1 cellular context compared by ENCODE assay signal in the genomic region with DNA sequence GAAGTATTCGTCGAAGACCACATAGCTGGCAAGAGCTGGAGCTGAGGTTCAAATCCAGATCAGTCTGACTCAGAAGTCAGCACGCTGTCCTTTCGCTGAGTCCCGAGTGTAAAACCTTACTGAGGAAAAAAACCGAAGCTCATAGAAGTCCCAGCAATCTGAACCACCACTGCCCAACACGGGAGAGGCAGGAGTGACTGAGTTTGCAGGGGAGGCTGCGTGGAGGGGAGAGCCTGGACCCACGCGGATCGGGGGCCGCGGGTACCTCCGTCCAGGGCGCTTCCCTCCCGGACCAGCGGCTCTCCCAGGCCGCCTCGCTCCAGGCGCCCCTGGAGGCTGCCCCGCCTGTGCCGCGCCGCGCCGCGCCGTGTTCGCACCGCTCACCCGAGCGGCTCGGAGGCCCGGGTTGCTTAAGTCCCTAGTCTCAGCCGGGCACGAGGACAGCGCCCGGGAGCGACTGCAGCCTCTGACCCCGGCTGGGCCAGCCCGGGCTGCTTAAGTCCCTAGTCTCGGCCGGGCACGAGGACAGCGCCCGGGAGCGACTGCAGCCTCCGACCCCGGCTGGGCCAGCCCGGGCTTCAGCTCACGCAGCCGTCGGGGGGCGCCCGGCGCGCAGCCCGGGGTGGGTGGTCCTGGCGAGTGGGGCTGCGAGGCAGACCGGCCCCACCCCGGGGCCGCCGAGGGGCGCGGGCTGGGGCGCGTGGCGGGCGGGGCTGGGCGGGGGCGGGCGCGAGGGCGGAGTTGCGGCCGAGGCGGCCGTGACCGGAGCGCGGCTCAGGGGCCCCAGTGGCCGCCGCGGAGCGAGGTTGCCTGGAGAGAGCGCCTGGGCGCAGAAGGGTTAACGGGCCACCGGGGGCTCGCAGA.
TF ChIP-seq lines count a peak whose summit lies in the region.

A gene (plus strand): TSS at position 777 of the 864 bp plus-strand sequence. CDS start 2,881 bp downstream, outside the sequence.

TF ChIP-seq in HEK293, 187 proteins besides CTCF, POLR2A, EP300 and RAD21 (continued from another document and continues in another):
- TF ChIP-seq MEIS1 (CRISPR knock-in tag; IDR thresholded peaks at IDR 0.05; ENCODE audit: borderline replicate concordance) (no peak), ZBTB21 (tag by site-specific recombination; IDR thresholded peaks at IDR 0.05) (no peak), ZNF561 (tag by site-specific recombination; IDR thresholded peaks at IDR 0.05; ENCODE audit: borderline replicate concordance) (peak; percentile 74), ZNF530 (tag by site-specific recombination; IDR thresholded peaks at IDR 0.05; ENCODE audit: low read depth) (no peak), ZNF544 (tag by site-specific recombination; IDR thresholded peaks at IDR 0.05) (no peak), ZNF114 (tag by site-specific recombination; IDR thresholded peaks at IDR 0.05) (no peak), ZNF658 (tag by site-specific recombination; IDR thresholded peaks at IDR 0.05) (no peak), WT1 (tag by site-specific recombination; IDR thresholded peaks at IDR 0.05) (no peak), SP2 (tag by site-specific recombination; IDR thresholded peaks at IDR 0.05) (no peak), ZBTB17 (tag by site-specific recombination; IDR thresholded peaks at IDR 0.05) (peak; percentile 71), KLF10 (tag by site-specific recombination; IDR thresholded peaks at IDR 0.05) (no peak), ZXDB (tag by site-specific recombination; IDR thresholded peaks at IDR 0.05) (peak; percentile 59), ZNF302 (tag by site-specific recombination; IDR thresholded peaks at IDR 0.05; ENCODE audit: low read depth) (no peak), ZNF621 (tag by site-specific recombination; IDR thresholded peaks at IDR 0.05) (no peak), ZNF423 (tag by site-specific recombination; IDR thresholded peaks at IDR 0.05) (no peak), ZNF776 (tag by site-specific recombination; IDR thresholded peaks at IDR 0.05; ENCODE audit: borderline replicate concordance) (no peak), ZNF133 (tag by site-specific recombination; IDR thresholded peaks at IDR 0.05) (no peak), MZF1 (tag by site-specific recombination; IDR thresholded peaks at IDR 0.05; ENCODE audit: borderline replicate concordance) (no peak), SETDB1 (IDR thresholded peaks at IDR 0.05; ENCODE audit: insufficient read length, low read length) (no peak), TCF7L2 (IDR thresholded peaks at IDR 0.05; ENCODE audit: borderline replicate concordance, low read depth, low read length) (no peak), ZNF660 (tag by site-specific recombination; IDR thresholded peaks at IDR 0.05) (0 out of 2 replicates have a peak, but pooled peaks have one; percentile 41), ZNF768 (tag by site-specific recombination; IDR thresholded peaks at IDR 0.05) (no peak), ZNF341 (tag by site-specific recombination; IDR thresholded peaks at IDR 0.05; ENCODE audit: low read depth) (0 out of 2 replicates have a peak, but pooled peaks have one; percentile 20), HOXA7 (CRISPR knock-in tag; IDR thresholded peaks at IDR 0.05; ENCODE audit: borderline replicate concordance) (no peak), ZSCAN23 (tag by site-specific recombination; IDR thresholded peaks at IDR 0.05) (no peak), ZNF777 (tag by site-specific recombination; IDR thresholded peaks at IDR 0.05; ENCODE audit: borderline replicate concordance) (no peak), ZNF596 (tag by site-specific recombination; IDR thresholded peaks at IDR 0.05) (peak; percentile 66), ZNF184 (tag by site-specific recombination; IDR thresholded peaks at IDR 0.05) (no peak), SP7 (tag by site-specific recombination; IDR thresholded peaks at IDR 0.05) (no peak), ZNF830 (tag by site-specific recombination; IDR thresholded peaks at IDR 0.05; ENCODE audit: low read depth) (no peak), ZNF391 (tag by site-specific recombination; IDR thresholded peaks at IDR 0.05; ENCODE audit: borderline replicate concordance, low read depth) (no peak), ZNF416 (tag by site-specific recombination; IDR thresholded peaks at IDR 0.05) (no peak)
- TF ChIP-seq, protein P1, sequence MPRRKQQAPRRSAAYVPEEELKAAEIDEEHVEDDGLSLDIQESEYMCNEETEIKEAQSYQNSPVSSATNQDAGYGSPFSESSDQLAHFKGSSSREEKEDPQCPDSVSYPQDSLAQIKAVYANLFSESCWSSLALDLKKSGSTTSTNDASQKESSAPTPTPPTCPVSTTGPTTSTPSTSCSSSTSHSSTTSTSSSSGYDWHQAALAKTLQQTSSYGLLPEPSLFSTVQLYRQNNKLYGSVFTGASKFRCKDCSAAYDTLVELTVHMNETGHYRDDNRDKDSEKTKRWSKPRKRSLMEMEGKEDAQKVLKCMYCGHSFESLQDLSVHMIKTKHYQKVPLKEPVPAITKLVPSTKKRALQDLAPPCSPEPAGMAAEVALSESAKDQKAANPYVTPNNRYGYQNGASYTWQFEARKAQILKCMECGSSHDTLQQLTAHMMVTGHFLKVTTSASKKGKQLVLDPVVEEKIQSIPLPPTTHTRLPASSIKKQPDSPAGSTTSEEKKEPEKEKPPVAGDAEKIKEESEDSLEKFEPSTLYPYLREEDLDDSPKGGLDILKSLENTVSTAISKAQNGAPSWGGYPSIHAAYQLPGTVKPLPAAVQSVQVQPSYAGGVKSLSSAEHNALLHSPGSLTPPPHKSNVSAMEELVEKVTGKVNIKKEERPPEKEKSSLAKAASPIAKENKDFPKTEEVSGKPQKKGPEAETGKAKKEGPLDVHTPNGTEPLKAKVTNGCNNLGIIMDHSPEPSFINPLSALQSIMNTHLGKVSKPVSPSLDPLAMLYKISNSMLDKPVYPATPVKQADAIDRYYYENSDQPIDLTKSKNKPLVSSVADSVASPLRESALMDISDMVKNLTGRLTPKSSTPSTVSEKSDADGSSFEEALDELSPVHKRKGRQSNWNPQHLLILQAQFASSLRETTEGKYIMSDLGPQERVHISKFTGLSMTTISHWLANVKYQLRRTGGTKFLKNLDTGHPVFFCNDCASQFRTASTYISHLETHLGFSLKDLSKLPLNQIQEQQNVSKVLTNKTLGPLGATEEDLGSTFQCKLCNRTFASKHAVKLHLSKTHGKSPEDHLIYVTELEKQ (tag by site-specific recombination; IDR thresholded peaks at IDR 0.05; ENCODE audit: borderline replicate concordance) = no peak
- TF ChIP-seq, protein P2, sequence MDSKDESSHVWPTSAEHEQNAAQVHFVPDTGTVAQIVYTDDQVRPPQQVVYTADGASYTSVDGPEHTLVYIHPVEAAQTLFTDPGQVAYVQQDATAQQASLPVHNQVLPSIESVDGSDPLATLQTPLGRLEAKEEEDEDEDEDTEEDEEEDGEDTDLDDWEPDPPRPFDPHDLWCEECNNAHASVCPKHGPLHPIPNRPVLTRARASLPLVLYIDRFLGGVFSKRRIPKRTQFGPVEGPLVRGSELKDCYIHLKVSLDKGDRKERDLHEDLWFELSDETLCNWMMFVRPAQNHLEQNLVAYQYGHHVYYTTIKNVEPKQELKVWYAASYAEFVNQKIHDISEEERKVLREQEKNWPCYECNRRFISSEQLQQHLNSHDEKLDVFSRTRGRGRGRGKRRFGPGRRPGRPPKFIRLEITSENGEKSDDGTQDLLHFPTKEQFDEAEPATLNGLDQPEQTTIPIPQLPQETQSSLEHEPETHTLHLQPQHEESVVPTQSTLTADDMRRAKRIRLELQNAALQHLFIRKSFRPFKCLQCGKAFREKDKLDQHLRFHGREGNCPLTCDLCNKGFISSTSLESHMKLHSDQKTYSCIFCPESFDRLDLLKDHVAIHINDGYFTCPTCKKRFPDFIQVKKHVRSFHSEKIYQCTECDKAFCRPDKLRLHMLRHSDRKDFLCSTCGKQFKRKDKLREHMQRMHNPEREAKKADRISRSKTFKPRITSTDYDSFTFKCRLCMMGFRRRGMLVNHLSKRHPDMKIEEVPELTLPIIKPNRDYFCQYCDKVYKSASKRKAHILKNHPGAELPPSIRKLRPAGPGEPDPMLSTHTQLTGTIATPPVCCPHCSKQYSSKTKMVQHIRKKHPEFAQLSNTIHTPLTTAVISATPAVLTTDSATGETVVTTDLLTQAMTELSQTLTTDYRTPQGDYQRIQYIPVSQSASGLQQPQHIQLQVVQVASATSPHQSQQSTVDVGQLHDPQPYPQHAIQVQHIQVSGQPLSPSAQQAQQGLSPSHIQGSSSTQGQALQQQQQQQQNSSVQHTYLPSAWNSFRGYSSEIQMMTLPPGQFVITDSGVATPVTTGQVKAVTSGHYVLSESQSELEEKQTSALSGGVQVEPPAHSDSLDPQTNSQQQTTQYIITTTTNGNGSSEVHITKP (tag by site-specific recombination; IDR thresholded peaks at IDR 0.05) = no peak
- TF ChIP-seq, protein P3, sequence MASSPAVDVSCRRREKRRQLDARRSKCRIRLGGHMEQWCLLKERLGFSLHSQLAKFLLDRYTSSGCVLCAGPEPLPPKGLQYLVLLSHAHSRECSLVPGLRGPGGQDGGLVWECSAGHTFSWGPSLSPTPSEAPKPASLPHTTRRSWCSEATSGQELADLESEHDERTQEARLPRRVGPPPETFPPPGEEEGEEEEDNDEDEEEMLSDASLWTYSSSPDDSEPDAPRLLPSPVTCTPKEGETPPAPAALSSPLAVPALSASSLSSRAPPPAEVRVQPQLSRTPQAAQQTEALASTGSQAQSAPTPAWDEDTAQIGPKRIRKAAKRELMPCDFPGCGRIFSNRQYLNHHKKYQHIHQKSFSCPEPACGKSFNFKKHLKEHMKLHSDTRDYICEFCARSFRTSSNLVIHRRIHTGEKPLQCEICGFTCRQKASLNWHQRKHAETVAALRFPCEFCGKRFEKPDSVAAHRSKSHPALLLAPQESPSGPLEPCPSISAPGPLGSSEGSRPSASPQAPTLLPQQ (tag by site-specific recombination; IDR thresholded peaks at IDR 0.05) = peak; percentile 36; the same call in 1 of the 2 replicates
- TF ChIP-seq, protein P4, sequence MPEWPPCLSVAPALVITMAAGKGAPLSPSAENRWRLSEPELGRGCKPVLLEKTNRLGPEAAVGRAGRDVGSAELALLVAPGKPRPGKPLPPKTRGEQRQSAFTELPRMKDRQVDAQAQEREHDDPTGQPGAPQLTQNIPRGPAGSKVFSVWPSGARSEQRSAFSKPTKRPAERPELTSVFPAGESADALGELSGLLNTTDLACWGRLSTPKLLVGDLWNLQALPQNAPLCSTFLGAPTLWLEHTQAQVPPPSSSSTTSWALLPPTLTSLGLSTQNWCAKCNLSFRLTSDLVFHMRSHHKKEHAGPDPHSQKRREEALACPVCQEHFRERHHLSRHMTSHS (tag by site-specific recombination; IDR thresholded peaks at IDR 0.05) = no peak
- TF ChIP-seq, protein P5, sequence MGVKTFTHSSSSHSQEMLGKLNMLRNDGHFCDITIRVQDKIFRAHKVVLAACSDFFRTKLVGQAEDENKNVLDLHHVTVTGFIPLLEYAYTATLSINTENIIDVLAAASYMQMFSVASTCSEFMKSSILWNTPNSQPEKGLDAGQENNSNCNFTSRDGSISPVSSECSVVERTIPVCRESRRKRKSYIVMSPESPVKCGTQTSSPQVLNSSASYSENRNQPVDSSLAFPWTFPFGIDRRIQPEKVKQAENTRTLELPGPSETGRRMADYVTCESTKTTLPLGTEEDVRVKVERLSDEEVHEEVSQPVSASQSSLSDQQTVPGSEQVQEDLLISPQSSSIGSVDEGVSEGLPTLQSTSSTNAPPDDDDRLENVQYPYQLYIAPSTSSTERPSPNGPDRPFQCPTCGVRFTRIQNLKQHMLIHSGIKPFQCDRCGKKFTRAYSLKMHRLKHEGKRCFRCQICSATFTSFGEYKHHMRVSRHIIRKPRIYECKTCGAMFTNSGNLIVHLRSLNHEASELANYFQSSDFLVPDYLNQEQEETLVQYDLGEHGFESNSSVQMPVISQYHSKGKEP (tag by site-specific recombination; IDR thresholded peaks at IDR 0.05) = no peak
- TF ChIP-seq, protein P6, sequence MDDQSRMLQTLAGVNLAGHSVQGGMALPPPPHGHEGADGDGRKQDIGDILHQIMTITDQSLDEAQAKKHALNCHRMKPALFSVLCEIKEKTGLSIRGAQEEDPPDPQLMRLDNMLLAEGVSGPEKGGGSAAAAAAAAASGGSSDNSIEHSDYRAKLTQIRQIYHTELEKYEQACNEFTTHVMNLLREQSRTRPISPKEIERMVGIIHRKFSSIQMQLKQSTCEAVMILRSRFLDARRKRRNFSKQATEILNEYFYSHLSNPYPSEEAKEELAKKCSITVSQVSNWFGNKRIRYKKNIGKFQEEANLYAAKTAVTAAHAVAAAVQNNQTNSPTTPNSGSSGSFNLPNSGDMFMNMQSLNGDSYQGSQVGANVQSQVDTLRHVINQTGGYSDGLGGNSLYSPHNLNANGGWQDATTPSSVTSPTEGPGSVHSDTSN (CRISPR knock-in tag; IDR thresholded peaks at IDR 0.05) = peak; percentile 53; the same call in 1 of the 2 replicates
- TF ChIP-seq, protein P7, sequence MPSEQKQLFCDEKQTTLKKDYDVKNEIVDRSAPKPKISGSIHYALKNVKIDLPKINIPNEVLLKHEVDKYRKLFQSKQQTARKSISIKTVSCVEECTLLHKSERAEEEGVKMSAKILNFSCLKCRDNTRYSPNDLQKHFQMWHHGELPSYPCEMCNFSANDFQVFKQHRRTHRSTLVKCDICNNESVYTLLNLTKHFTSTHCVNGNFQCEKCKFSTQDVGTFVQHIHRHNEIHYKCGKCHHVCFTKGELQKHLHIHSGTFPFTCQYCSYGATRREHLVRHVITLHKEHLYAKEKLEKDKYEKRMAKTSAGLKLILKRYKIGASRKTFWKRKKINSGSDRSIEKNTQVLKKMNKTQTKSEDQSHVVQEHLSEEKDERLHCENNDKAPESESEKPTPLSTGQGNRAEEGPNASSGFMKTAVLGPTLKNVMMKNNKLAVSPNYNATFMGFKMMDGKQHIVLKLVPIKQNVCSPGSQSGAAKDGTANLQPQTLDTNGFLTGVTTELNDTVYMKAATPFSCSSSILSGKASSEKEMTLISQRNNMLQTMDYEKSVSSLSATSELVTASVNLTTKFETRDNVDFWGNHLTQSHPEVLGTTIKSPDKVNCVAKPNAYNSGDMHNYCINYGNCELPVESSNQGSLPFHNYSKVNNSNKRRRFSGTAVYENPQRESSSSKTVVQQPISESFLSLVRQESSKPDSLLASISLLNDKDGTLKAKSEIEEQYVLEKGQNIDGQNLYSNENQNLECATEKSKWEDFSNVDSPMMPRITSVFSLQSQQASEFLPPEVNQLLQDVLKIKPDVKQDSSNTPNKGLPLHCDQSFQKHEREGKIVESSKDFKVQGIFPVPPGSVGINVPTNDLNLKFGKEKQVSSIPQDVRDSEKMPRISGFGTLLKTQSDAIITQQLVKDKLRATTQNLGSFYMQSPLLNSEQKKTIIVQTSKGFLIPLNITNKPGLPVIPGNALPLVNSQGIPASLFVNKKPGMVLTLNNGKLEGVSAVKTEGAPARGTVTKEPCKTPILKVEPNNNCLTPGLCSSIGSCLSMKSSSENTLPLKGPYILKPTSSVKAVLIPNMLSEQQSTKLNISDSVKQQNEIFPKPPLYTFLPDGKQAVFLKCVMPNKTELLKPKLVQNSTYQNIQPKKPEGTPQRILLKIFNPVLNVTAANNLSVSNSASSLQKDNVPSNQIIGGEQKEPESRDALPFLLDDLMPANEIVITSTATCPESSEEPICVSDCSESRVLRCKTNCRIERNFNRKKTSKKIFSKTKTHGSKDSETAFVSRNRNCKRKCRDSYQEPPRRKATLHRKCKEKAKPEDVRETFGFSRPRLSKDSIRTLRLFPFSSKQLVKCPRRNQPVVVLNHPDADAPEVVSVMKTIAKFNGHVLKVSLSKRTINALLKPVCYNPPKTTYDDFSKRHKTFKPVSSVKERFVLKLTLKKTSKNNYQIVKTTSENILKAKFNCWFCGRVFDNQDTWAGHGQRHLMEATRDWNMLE (tag by site-specific recombination; conservative IDR thresholded peaks at IDR 0.05; ENCODE audit: low read depth) = no peak
